8 cellular contexts compared by ENCODE assay signal in genomic region chr1:248924696-248925532, GRCh38. TPM values are rescaled to one million over a fixed set of nuclear protein-coding genes. Genes with fewer than 3 reads are reported as not detected.
DNase-seq lines count a peak whose midpoint lies in the region; ATAC-seq and TF ChIP-seq lines count a peak whose summit lies in the region.

No MANE protein-coding gene starts in this region.

- H3K4me3 Mint-ChIP-seq in glutamatergic neuron (ENCODE audit: unreplicated experiment) = no peak overlapping the region

- DNase-seq in EL = peak; percentile 49
- DNase-seq in HT-29 (ENCODE audit: low spot score) = peak; percentile 65
- peak in 1 of 3 donors; percentile 66 for DNase-seq in Peyer's patch
- peak; percentile 23 for DNase-seq in activated effector memory CD4-positive, alpha-beta T cell treated with Interleukin-2 at 50 U/mL for 16 hours
- DNase-seq in glutamatergic neuron = peak; percentile 32
- peak; percentile 39 for DNase-seq in retinal pigment epithelial cell (ENCODE audit: low read depth)
- DNase-seq in HuH-7.5 (ENCODE audit: low spot score) = no peak

- no peaks in the 10 kb centered on the region for H3K27me3 Mint-ChIP-seq in glutamatergic neuron (ENCODE audit: unreplicated experiment)

- no peak overlapping the region for H3K27ac Mint-ChIP-seq in glutamatergic neuron (ENCODE audit: unreplicated experiment)

- no peaks in the 10 kb centered on the region for H3K9me3 ChIP-seq in Peyer's patch

- ATAC-seq in GM21526 (IDR thresholded peaks at IDR 0.05; ENCODE audit: low FRiP score, unreplicated experiment) = peak; percentile 74

- no peaks in the 10 kb centered on the region for H3K4me1 ChIP-seq in Peyer's patch

- no peaks in the 10 kb centered on the region for H3K36me3 Mint-ChIP-seq in glutamatergic neuron (ENCODE audit: unreplicated experiment)

- peaks cover 3% of the 10 kb centered on the region for H3K4me1 Mint-ChIP-seq in glutamatergic neuron (ENCODE audit: low read depth, unreplicated experiment)

- H3K27ac ChIP-seq in Peyer's patch = no peak overlapping the region

- H3K36me3 ChIP-seq in Peyer's patch = no peaks in the 10 kb centered on the region

- H3K4me3 ChIP-seq in Peyer's patch (no peak overlapping the region), retinal pigment epithelial cell (ENCODE audit: low read length) (no peak overlapping the region)

- TF ChIP-seq CTCF in Peyer's patch (IDR thresholded peaks at IDR 0.05) (peak in 5 of 6 experiments; percentile 49 to 66 (median 60)), glutamatergic neuron (IDR thresholded peaks at IDR 0.05; ENCODE audit: partially characterized antibody, unreplicated experiment) (peak; percentile 62), retinal pigment epithelial cell (conservative IDR thresholded peaks at IDR 0.05; ENCODE audit: low read depth, low read length) (peak; percentile 84)

- no peaks in the 10 kb centered on the region for H3K9me3 Mint-ChIP-seq in glutamatergic neuron (ENCODE audit: unreplicated experiment)

- no peaks in the 10 kb centered on the region for H3K27me3 ChIP-seq in Peyer's patch

- no peak for TF ChIP-seq POLR2A in Peyer's patch (IDR thresholded peaks at IDR 0.05)

RNA-seq across cellular contexts. Expression of gene PGBD2, which starts 18.9 kb away (rescaled TPM):
- 8.1 and 10.2 TPM in 2 replicates for total RNA-seq in HT-29 (2014; rRNA removed; shearing (Covaris generic))
- 10 to 100 TPM in 3 of 4 donors, 1 to 10 TPM in 1; 9.9 to 17.2 (median 14.4) TPM for total RNA-seq in Peyer's patch
- 11.5 TPM for total RNA-seq in glutamatergic neuron (ENCODE audit: unreplicated experiment)
